1 cellular context compared by ENCODE assay signal in genomic region chr19:51001495-51001894, GRCh38.
TF ChIP-seq lines count a peak whose summit lies in the region.

A gene with protein sequence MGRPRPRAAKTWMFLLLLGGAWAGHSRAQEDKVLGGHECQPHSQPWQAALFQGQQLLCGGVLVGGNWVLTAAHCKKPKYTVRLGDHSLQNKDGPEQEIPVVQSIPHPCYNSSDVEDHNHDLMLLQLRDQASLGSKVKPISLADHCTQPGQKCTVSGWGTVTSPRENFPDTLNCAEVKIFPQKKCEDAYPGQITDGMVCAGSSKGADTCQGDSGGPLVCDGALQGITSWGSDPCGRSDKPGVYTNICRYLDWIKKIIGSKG (minus strand): TSS chr19:51001604. CDS start chr19:51001167, 437 bp downstream.

TF ChIP-seq in WTC11, 78 proteins besides CTCF, POLR2A, EP300 and RAD21 (continued from another document):
- TF ChIP-seq, protein P1, sequence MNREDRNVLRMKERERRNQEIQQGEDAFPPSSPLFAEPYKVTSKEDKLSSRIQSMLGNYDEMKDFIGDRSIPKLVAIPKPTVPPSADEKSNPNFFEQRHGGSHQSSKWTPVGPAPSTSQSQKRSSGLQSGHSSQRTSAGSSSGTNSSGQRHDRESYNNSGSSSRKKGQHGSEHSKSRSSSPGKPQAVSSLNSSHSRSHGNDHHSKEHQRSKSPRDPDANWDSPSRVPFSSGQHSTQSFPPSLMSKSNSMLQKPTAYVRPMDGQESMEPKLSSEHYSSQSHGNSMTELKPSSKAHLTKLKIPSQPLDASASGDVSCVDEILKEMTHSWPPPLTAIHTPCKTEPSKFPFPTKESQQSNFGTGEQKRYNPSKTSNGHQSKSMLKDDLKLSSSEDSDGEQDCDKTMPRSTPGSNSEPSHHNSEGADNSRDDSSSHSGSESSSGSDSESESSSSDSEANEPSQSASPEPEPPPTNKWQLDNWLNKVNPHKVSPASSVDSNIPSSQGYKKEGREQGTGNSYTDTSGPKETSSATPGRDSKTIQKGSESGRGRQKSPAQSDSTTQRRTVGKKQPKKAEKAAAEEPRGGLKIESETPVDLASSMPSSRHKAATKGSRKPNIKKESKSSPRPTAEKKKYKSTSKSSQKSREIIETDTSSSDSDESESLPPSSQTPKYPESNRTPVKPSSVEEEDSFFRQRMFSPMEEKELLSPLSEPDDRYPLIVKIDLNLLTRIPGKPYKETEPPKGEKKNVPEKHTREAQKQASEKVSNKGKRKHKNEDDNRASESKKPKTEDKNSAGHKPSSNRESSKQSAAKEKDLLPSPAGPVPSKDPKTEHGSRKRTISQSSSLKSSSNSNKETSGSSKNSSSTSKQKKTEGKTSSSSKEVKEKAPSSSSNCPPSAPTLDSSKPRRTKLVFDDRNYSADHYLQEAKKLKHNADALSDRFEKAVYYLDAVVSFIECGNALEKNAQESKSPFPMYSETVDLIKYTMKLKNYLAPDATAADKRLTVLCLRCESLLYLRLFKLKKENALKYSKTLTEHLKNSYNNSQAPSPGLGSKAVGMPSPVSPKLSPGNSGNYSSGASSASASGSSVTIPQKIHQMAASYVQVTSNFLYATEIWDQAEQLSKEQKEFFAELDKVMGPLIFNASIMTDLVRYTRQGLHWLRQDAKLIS (CRISPR knock-in tag; IDR thresholded peaks at IDR 0.05; ENCODE audit: borderline replicate concordance), result no peak
- TF ChIP-seq ZNF396 (CRISPR knock-in tag; IDR thresholded peaks at IDR 0.05; ENCODE audit: borderline replicate concordance), result no peak
- no peak for TF ChIP-seq ZNF219 (CRISPR knock-in tag; IDR thresholded peaks at IDR 0.05; ENCODE audit: borderline replicate concordance)
- no peak for TF ChIP-seq PREB (CRISPR knock-in tag; IDR thresholded peaks at IDR 0.05; ENCODE audit: borderline replicate concordance)
- no peak for TF ChIP-seq NFATC4 (CRISPR knock-in tag; IDR thresholded peaks at IDR 0.05)
- no peak for TF ChIP-seq FOXK1 (CRISPR knock-in tag; IDR thresholded peaks at IDR 0.05)
- TF ChIP-seq NFYB (CRISPR knock-in tag; conservative IDR thresholded peaks at IDR 0.05; ENCODE audit: low read depth), result no peak
- TF ChIP-seq RELA (CRISPR knock-in tag; IDR thresholded peaks at IDR 0.05; ENCODE audit: borderline replicate concordance), result no peak
- no peak for TF ChIP-seq ZBTB21 (CRISPR knock-in tag; IDR thresholded peaks at IDR 0.05; ENCODE audit: borderline replicate concordance)
